Comparison of ENCODE assay signal across 1 cellular context in the genomic region with DNA sequence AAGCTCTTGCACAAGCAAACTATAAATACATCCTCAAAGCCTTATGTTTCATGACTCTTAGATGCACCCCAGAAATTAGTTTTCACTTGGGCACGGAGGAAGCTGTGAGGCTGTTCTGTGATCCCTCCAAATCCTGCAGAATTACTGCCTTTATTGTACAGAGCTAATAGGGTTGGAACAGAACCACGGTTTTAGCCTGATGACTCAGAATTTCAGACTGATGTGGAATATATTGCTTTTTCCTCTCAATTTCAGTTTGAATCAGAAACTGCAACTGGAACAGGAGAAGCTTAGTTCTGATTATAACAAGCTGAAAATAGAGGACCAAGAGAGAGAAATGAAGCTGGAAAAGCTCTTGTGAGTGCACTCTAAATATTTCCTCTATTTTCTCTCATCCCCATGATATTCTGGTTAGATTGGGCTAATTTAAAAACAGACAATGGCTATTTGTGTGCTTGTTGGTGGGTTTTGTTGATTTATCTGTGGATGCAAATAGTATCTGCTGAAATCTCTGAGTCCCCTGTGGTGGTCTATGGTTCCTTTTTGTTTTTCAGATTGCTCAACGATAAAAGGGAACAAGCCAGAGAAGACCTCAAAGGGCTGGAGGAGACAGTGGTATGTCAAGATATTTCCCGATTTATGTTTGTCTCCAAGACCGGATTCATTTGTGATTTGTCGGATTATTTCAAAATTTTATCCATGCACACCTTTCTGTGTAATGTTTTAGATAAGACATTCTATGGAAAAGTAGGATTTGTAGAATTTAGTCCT.
TF ChIP-seq lines count a peak whose summit lies in the region.

No MANE protein-coding gene starts in this region.

TF ChIP-seq in H1, 55 proteins besides CTCF, POLR2A, EP300 and RAD21:
- 0 out of 2 replicates have a peak, but pooled peaks have one; percentile 41 for TF ChIP-seq CEBPB (IDR thresholded peaks at IDR 0.05; ENCODE audit: low read depth, low read length)
- no peak for TF ChIP-seq SAP30 (IDR thresholded peaks at IDR 0.05; ENCODE audit: insufficient read depth, insufficient replicate concordance, low read length)
- no peak for TF ChIP-seq CBX8 (IDR thresholded peaks at IDR 0.05; ENCODE audit: borderline replicate concordance, low read depth, low read length)
- TF ChIP-seq NANOG (IDR thresholded peaks at IDR 0.05; ENCODE audit: insufficient read depth, low read depth, low read length, poor library complexity, severe bottlenecking) = peak; percentile 53
